In the genomic region with DNA sequence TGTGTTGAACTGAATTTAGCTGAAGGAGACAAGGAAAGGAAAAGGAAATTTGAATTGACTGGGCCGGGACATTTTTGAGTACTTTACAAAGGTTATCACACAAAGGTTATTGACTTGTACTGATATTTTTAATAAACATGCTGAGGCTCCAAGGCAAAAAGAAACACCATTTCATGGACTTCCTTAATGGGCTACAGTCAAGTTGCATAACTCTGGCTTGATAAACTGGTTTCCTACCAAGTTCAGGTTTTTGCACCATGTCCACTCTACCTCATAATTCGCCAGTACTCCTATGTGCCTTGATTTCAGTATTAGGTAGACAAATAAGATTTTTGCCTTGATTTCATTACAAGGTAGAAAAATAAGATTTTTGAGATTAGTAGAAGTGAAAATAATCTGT, we compare ENCODE assay signal across 28 cellular contexts.
"Had no signal": no experiment of that assay in that cellular context is flagged by ENCODE, and none has a peak within 500 bp of the region (broad histone marks: within the 10 kb centered on the region; RNA-seq: fewer than 3 reads in every experiment).

No MANE protein-coding gene starts in this region.

- ATAC-seq: stimulated activated effector memory CD8-positive, alpha-beta T cell treated with anti-CD3 and anti-CD28 coated beads, Interleukin-12 subunit alpha, Interleukin-12 subunit beta, amount 100 ng/mL, for 72 hours; stimulated activated memory B cell treated with anti-CD40 and anti-IgM and Interleukin-4, amounts not matched to agents 10 μg/mL and 1 μg/mL and 100 μg/mL, for 72 hours; stimulated activated naive B cell treated with anti-CD40 and anti-IgM and Interleukin-4, amounts not matched to agents 10 μg/mL and 1 μg/mL and 100 μg/mL, for 72 hours; stimulated activated naive CD8-positive, alpha-beta T cell treated with anti-CD3 and anti-CD28 coated beads, Interleukin-15, amount 100 ng/mL, for 72 hours; stimulated activated naive CD8-positive, alpha-beta T cell treated with anti-CD3 and anti-CD28 coated beads, Interleukin-15, Interleukin-2, amounts not matched to agents 100 U/mL and 50 U/mL, for 24 hours; upper lobe of right lung had no signal

- H3K27ac ChIP-seq: suprapubic skin, testis, thoracic aorta, thyroid gland, tibial artery, tibial nerve, transverse colon, upper lobe of right lung, uterus, vagina had no signal

- H3K4me1 Mint-ChIP-seq: stimulated activated effector memory CD8-positive, alpha-beta T cell treated with anti-CD3 and anti-CD28 coated beads, Interleukin-12 subunit alpha, Interleukin-12 subunit beta, amount 100 ng/mL, for 72 hours; stimulated activated memory B cell treated with anti-CD40 and anti-IgM and Interleukin-4, amounts not matched to agents 10 μg/mL and 1 μg/mL and 100 μg/mL, for 72 hours; stimulated activated naive B cell treated with anti-CD40 and anti-IgM and Interleukin-4, amounts not matched to agents 10 μg/mL and 1 μg/mL and 100 μg/mL, for 72 hours; stimulated activated naive CD8-positive, alpha-beta T cell treated with anti-CD3 and anti-CD28 coated beads, Interleukin-15, amount 100 ng/mL, for 72 hours had no signal

- H3K4me3 Mint-ChIP-seq: stimulated activated effector memory CD8-positive, alpha-beta T cell treated with anti-CD3 and anti-CD28 coated beads, Interleukin-12 subunit alpha, Interleukin-12 subunit beta, amount 100 ng/mL, for 72 hours; stimulated activated memory B cell treated with anti-CD40 and anti-IgM and Interleukin-4, amounts not matched to agents 10 μg/mL and 1 μg/mL and 100 μg/mL, for 72 hours; stimulated activated naive B cell treated with anti-CD40 and anti-IgM and Interleukin-4, amounts not matched to agents 10 μg/mL and 1 μg/mL and 100 μg/mL, for 72 hours; stimulated activated naive CD8-positive, alpha-beta T cell treated with anti-CD3 and anti-CD28 coated beads, Interleukin-15, amount 100 ng/mL, for 72 hours; stimulated activated naive CD8-positive, alpha-beta T cell treated with anti-CD3 and anti-CD28 coated beads, Interleukin-15, Interleukin-2, amounts not matched to agents 100 ng/mL and 50 ng/mL, for 24 hours; type B pancreatic cell had no signal

- H3K9me3 ChIP-seq: stomach, suprapubic skin, testis, thoracic aorta, thyroid gland, tibial artery, tibial nerve, transverse colon, upper lobe of right lung, uterus, vagina had no signal

- H3K4me3 ChIP-seq: stomach, suprapubic skin, testis, thoracic aorta, thyroid gland, tibial artery, tibial nerve, transverse colon, upper lobe of right lung, uterus, vagina had no signal

- FAIRE-seq: urothelium cell line had no signal

- H3K36me3 ChIP-seq: stomach, suprapubic skin, thoracic aorta, thyroid gland, tibial artery, tibial nerve, transverse colon, upper lobe of right lung, uterus, vagina had no signal

- H3K36me3 Mint-ChIP-seq: stimulated activated effector memory CD8-positive, alpha-beta T cell treated with anti-CD3 and anti-CD28 coated beads, Interleukin-12 subunit alpha, Interleukin-12 subunit beta, amount 100 ng/mL, for 72 hours; stimulated activated memory B cell treated with anti-CD40 and anti-IgM and Interleukin-4, amounts not matched to agents 10 μg/mL and 1 μg/mL and 100 μg/mL, for 72 hours; stimulated activated naive B cell treated with anti-CD40 and anti-IgM and Interleukin-4, amounts not matched to agents 10 μg/mL and 1 μg/mL and 100 μg/mL, for 72 hours; type B pancreatic cell had no signal

- DNase-seq: stimulated activated CD4-positive, alpha-beta T cell treated with anti-CD3 and anti-CD28 coated beads, Interleukin-2, amount 100 ng/mL, for 48 hours; stimulated activated CD4-positive, alpha-beta T cell treated with anti-CD3 and anti-CD28 coated beads, Interleukin-4, amount 100 ng/mL, for 1 hour; stimulated activated CD4-positive, alpha-beta T cell treated with anti-CD3 and anti-CD28 coated beads, Interleukin-4, amount 100 ng/mL, for 24 hours; stimulated activated CD4-positive, alpha-beta T cell treated with anti-CD3 and anti-CD28 coated beads, Interleukin-4, amount 100 ng/mL, for 4 hours; stimulated activated CD8-positive, alpha-beta memory T cell treated with anti-CD3 and anti-CD28 coated beads, Interleukin-4, amount 100 ng/mL, for 48 hours; stimulated activated naive B cell treated with anti-CD40 and anti-IgM and Interleukin-4, amounts not matched to agents 10 μg/mL and 1 μg/mL and 100 μg/mL, for 72 hours; stimulated activated naive CD4-positive, alpha-beta T cell; stimulated activated naive CD4-positive, alpha-beta T cell treated with Interleukin-2 at 50 U/mL for 16 hours; stimulated activated naive CD8-positive, alpha-beta T cell treated with anti-CD3 and anti-CD28 coated beads, Interleukin-15, amount 100 ng/mL, for 72 hours; stimulated activated naive CD8-positive, alpha-beta T cell treated with anti-CD3 and anti-CD28 coated beads, Interleukin-15, Interleukin-2, amounts not matched to agents 100 U/mL and 50 U/mL, for 24 hours; stomach; substantia nigra; testis; thyroid gland; tibial artery; transverse colon; trophoblast cell; upper lobe of right lung; uterus had no signal

- H3K27me3 Mint-ChIP-seq: stimulated activated memory B cell treated with anti-CD40 and anti-IgM and Interleukin-4, amounts not matched to agents 10 μg/mL and 1 μg/mL and 100 μg/mL, for 72 hours; stimulated activated naive B cell treated with anti-CD40 and anti-IgM and Interleukin-4, amounts not matched to agents 10 μg/mL and 1 μg/mL and 100 μg/mL, for 72 hours; stimulated activated naive CD8-positive, alpha-beta T cell treated with anti-CD3 and anti-CD28 coated beads, Interleukin-15, amount 100 ng/mL, for 72 hours; stimulated activated naive CD8-positive, alpha-beta T cell treated with anti-CD3 and anti-CD28 coated beads, Interleukin-15, Interleukin-2, amounts not matched to agents 100 ng/mL and 50 ng/mL, for 24 hours had no signal

- H3K27me3 ChIP-seq: stomach, suprapubic skin, testis, thyroid gland, tibial artery, tibial nerve, transverse colon, upper lobe of right lung, uterus, vagina had no signal

- H3K4me1 ChIP-seq: suprapubic skin, testis, thyroid gland, tibial artery, tibial nerve, transverse colon, upper lobe of right lung, uterus, vagina had no signal

- H3K27ac Mint-ChIP-seq: stimulated activated effector memory CD8-positive, alpha-beta T cell treated with anti-CD3 and anti-CD28 coated beads, Interleukin-12 subunit alpha, Interleukin-12 subunit beta, amount 100 ng/mL, for 72 hours; stimulated activated memory B cell treated with anti-CD40 and anti-IgM and Interleukin-4, amounts not matched to agents 10 μg/mL and 1 μg/mL and 100 μg/mL, for 72 hours; stimulated activated naive B cell treated with anti-CD40 and anti-IgM and Interleukin-4, amounts not matched to agents 10 μg/mL and 1 μg/mL and 100 μg/mL, for 72 hours; stimulated activated naive CD8-positive, alpha-beta T cell treated with anti-CD3 and anti-CD28 coated beads, Interleukin-15, amount 100 ng/mL, for 72 hours; stimulated activated naive CD8-positive, alpha-beta T cell treated with anti-CD3 and anti-CD28 coated beads, Interleukin-15, Interleukin-2, amounts not matched to agents 100 ng/mL and 50 ng/mL, for 24 hours; type B pancreatic cell had no signal
